Comparison of ENCODE assay signal across 8 cellular contexts in genomic region chr9:20640331-20641187, GRCh38. TPM values are rescaled to one million over a fixed set of nuclear protein-coding genes. Genes with fewer than 3 reads are reported as not detected.
A peak's percentile ranks its signal among the peaks of the same experiment; 100 is the strongest.
DNase-seq lines count a peak whose midpoint lies in the region; ATAC-seq and TF ChIP-seq lines count a peak whose summit lies in the region.

No MANE protein-coding gene starts in this region.

- peak overlapping the region; percentile 51 for H3K27ac Mint-ChIP-seq in T-helper 2 cell treated with Interferon-gamma antibody and Interleukin-4, amounts not matched to agents 5 μg/mL and 100 μg/mL, for 36 hours
- H3K27ac Mint-ChIP-seq in progenitor cell of endocrine pancreas: no peak overlapping the region

- intact Hi-C loops in body of pancreas (cut with DNase I): no loop called here
- intact Hi-C loops in ovary (cut with DNase I): no loop called here

- peak overlapping the region; percentile 31 for H3K9ac ChIP-seq in DND-41 (ENCODE audit: low read depth, low read length)

- TF ChIP-seq CTCF in DND-41 (IDR thresholded peaks at IDR 0.05; ENCODE audit: borderline replicate concordance, extremely low read depth, low read length, poor library complexity, severe bottlenecking) (no peak), body of pancreas (IDR thresholded peaks at IDR 0.05) (no peak), ovary (IDR thresholded peaks at IDR 0.05) (no peak), progenitor cell of endocrine pancreas (IDR thresholded peaks at IDR 0.05; ENCODE audit: unreplicated experiment) (no peak)

- no peaks in the 10 kb centered on the region for H3K79me2 ChIP-seq in DND-41 (ENCODE audit: insufficient read depth, low read length)

- no peak for TF ChIP-seq EP300 in ovary (IDR thresholded peaks at IDR 0.05)

- ATAC-seq in DND-41 (ENCODE audit: insufficient read depth, low read depth) (peak; percentile 90), GM21447 (IDR thresholded peaks at IDR 0.05; ENCODE audit: unreplicated experiment) (peak; percentile 86), body of pancreas (no peak)

- peak overlapping the region; percentile 5; the same call in 1 of the 2 replicates for H2AFZ ChIP-seq in DND-41 (ENCODE audit: low read depth, low read length)

- no peaks in the 10 kb centered on the region for H3K9me3 ChIP-seq in DND-41 (ENCODE audit: insufficient read depth, low read length, severe bottlenecking)
- H3K9me3 ChIP-seq in body of pancreas: no peaks in the 10 kb centered on the region
- H3K9me3 ChIP-seq in ovary: no peaks in the 10 kb centered on the region

- peak overlapping the region; percentile 25 for H3K4me3 Mint-ChIP-seq in T-helper 2 cell treated with Interferon-gamma antibody and Interleukin-4, amounts not matched to agents 5 μg/mL and 100 μg/mL, for 36 hours
- no peak overlapping the region for H3K4me3 Mint-ChIP-seq in progenitor cell of endocrine pancreas (ENCODE audit: low read depth)

- H3K27me3 Mint-ChIP-seq in T-helper 2 cell treated with Interferon-gamma antibody and Interleukin-4, amounts not matched to agents 5 μg/mL and 100 μg/mL, for 36 hours (ENCODE audit: low read depth): peaks cover 15% of the 10 kb centered on the region
- peaks cover 3% of the 10 kb centered on the region for H3K27me3 Mint-ChIP-seq in progenitor cell of endocrine pancreas

- H3K27ac ChIP-seq in DND-41 (ENCODE audit: low read length): peak overlapping the region; percentile 77
- no peak overlapping the region for H3K27ac ChIP-seq in body of pancreas
- no peak overlapping the region for H3K27ac ChIP-seq in ovary

- DNase-seq in DND-41 (peak; percentile 98), HT-29 (ENCODE audit: low spot score) (peak; percentile 45), body of pancreas (peak; percentile 41 to 76 (median 56)), ovary (peak; percentile 15 to 50 (median 25)), GM19240 (ENCODE audit: insufficient read length, low spot score) (no peak), progenitor cell of endocrine pancreas (ENCODE audit: low spot score, unreplicated experiment) (no peak)
- peak; percentile 33 for DNase-seq in T-helper 2 cell treated with Interferon-gamma antibody and Interleukin-4, amounts not matched to agents 5 μg/mL and 100 μg/mL, for 36 hours (ENCODE audit: low spot score)

- no peaks in the 10 kb centered on the region for H3K36me3 Mint-ChIP-seq in T-helper 2 cell treated with Interferon-gamma antibody and Interleukin-4, amounts not matched to agents 5 μg/mL and 100 μg/mL, for 36 hours (ENCODE audit: low read depth)
- no peaks in the 10 kb centered on the region for H3K36me3 Mint-ChIP-seq in progenitor cell of endocrine pancreas (ENCODE audit: insufficient read depth)

- H3K4me3 ChIP-seq in DND-41 (ENCODE audit: low read depth in 1 of 2, low read length in 2 of 2) (peak overlapping the region in 1 of 2 experiments; percentile 19; a peak in 2 of 4 replicates), body of pancreas (no peak overlapping the region), ovary (no peak overlapping the region)

- no peaks in the 10 kb centered on the region for H3K9me3 Mint-ChIP-seq in T-helper 2 cell treated with Interferon-gamma antibody and Interleukin-4, amounts not matched to agents 5 μg/mL and 100 μg/mL, for 36 hours
- H3K9me3 Mint-ChIP-seq in progenitor cell of endocrine pancreas (ENCODE audit: low read depth): no peaks in the 10 kb centered on the region

- no peaks in the 10 kb centered on the region for H3K36me3 ChIP-seq in DND-41 (ENCODE audit: insufficient read depth, low read length)
- H3K36me3 ChIP-seq in body of pancreas (replicated peaks in 1 of 2; ENCODE audit: insufficient read depth in 1 of 2, low read depth in 2 of 2): no peaks in the 10 kb centered on the region
- H3K36me3 ChIP-seq in ovary: no peaks in the 10 kb centered on the region

- peak overlapping the region; percentile 54 for H3K4me2 ChIP-seq in DND-41 (ENCODE audit: insufficient read depth, low read length)

- H3K4me1 Mint-ChIP-seq in T-helper 2 cell treated with Interferon-gamma antibody and Interleukin-4, amounts not matched to agents 5 μg/mL and 100 μg/mL, for 36 hours (ENCODE audit: low read depth): peaks cover 11% of the 10 kb centered on the region
- H3K4me1 Mint-ChIP-seq in progenitor cell of endocrine pancreas (ENCODE audit: low read depth): no peaks in the 10 kb centered on the region

- H3K4me1 ChIP-seq in DND-41 (ENCODE audit: insufficient read depth, low read length) (peaks cover 33% of the 10 kb centered on the region), body of pancreas (no peaks in the 10 kb centered on the region), ovary (ENCODE audit: insufficient read depth) (no peaks in the 10 kb centered on the region)

- no peak for TF ChIP-seq POLR2A in body of pancreas (IDR thresholded peaks at IDR 0.05)
- no peak for TF ChIP-seq POLR2A in ovary (IDR thresholded peaks at IDR 0.05)

- H3K27me3 ChIP-seq in DND-41 (ENCODE audit: insufficient read depth, low read length, poor library complexity) (peaks cover 3% of the 10 kb centered on the region), body of pancreas (no peaks in the 10 kb centered on the region), ovary (no peaks in the 10 kb centered on the region)

- no peaks in the 10 kb centered on the region for H4K20me1 ChIP-seq in DND-41 (ENCODE audit: insufficient read depth, low read length)

- 73 to 74% methylated on average over 7 of the region's 7 CpGs for WGBS in body of pancreas, 2 donors
- WGBS in ovary, 3 donors: 74 to 78% (median 78%) methylated on average over 7 of the region's 7 CpGs

RNA-seq across cellular contexts. Expression of gene MLLT3, which starts 18.3 kb away (rescaled TPM):
- 19.7 and 20.2 TPM in 2 replicates for total RNA-seq in HT-29 (2014; rRNA removed; shearing (Covaris generic))
- total RNA-seq in body of pancreas: 1 to 10 TPM; 5.6 to 5.7 TPM
- 10 to 100 TPM in 6 of 7 donors, 1 to 10 TPM in 1; 8.7 to 15.4 (median 13.8) TPM for total RNA-seq in ovary
- polyA plus RNA-seq in ovary: 10 to 100 TPM; 10.5 to 14.3 TPM
- 23.8 and 25.8 TPM in 2 replicates for total RNA-seq in progenitor cell of endocrine pancreas

RNA-seq across cellular contexts. Expression of gene FOCAD, which starts 43.5 kb away (rescaled TPM):
- total RNA-seq in HT-29 (2014; rRNA removed; shearing (Covaris generic)): 13.4 and 18.3 TPM in 2 replicates
- total RNA-seq in body of pancreas (10 to 100 TPM; 21.5 to 85.7 TPM), ovary (10 to 100 TPM; 16.2 to 39.2 (median 29.6) TPM), progenitor cell of endocrine pancreas (65.6 and 68.2 TPM in 2 replicates)
- polyA plus RNA-seq in ovary: 10 to 100 TPM in 1 of 2 donors, 1 to 10 TPM in 1; 5.4 to 18.8 TPM

Comparison
In these comparisons a context has a peak if more than half of its experiments do, and no peak if none do; other contexts are left out.
1. DNase-seq: peak in DND-41 (single experiment), HT-29 (single experiment), T-helper 2 cell treated with Interferon-gamma antibody and Interleukin-4, amounts not matched to agents 5 μg/mL and 100 μg/mL, for 36 hours (single experiment), body of pancreas (4 of 4) and ovary (5 of 5); none in GM19240 (single experiment) and progenitor cell of endocrine pancreas (single experiment).